25 cellular contexts compared by ENCODE assay signal in genomic region chr13:112668924-112669323, GRCh38. TPM values are rescaled to one million over a fixed set of nuclear protein-coding genes. Genes with fewer than 3 reads are reported as not detected.
DNase-seq lines count a peak whose midpoint lies in the region; ATAC-seq, FAIRE-seq and TF ChIP-seq lines count a peak whose summit lies in the region.
"Had no signal": no experiment of that assay in that cellular context is flagged by ENCODE, and none has a peak within 500 bp of the region (broad histone marks: within the 10 kb centered on the region; RNA-seq: fewer than 3 reads in every experiment).

No MANE protein-coding gene starts in this region.

- CTCF ChIA-PET in activated naive CD4-positive, alpha-beta T cell treated with anti-CD3 and anti-CD28 coated beads, Interleukin-2, amount 10 ng/mL, durations not matched to agents 7 days and 5 days (lab: Charles Lee), result no interaction called here

- no peaks in the 10 kb centered on the region for H3K36me3 ChIP-seq in lower lobe of right lung
- no peaks in the 10 kb centered on the region for H3K36me3 ChIP-seq in sigmoid colon

- H3K4me1 Mint-ChIP-seq in chondrocyte (ENCODE audit: low read depth), result no peaks in the 10 kb centered on the region
- H3K4me1 Mint-ChIP-seq in activated naive CD4-positive, alpha-beta T cell treated with anti-CD3 and anti-CD28 coated beads, Interleukin-2, amount 10 ng/mL, durations not matched to agents 7 days and 5 days, result peaks cover 17% of the 10 kb centered on the region
- H3K4me1 Mint-ChIP-seq: B cell had no signal

- no peaks in the 10 kb centered on the region for H3K36me3 Mint-ChIP-seq in chondrocyte (ENCODE audit: low read depth)
- H3K36me3 Mint-ChIP-seq in activated naive CD4-positive, alpha-beta T cell treated with anti-CD3 and anti-CD28 coated beads, Interleukin-2, amount 10 ng/mL, durations not matched to agents 7 days and 5 days, result no peaks in the 10 kb centered on the region
- H3K36me3 Mint-ChIP-seq: CD14-positive monocyte had no signal

- peak; percentile 37 for FAIRE-seq in GM19239 (lab: Jason Lieb, UNC)
- FAIRE-seq: A204.1, D721Med, HTR-8/SVneo had no signal

- no peak overlapping the region for H3K4me3 Mint-ChIP-seq in chondrocyte (ENCODE audit: unreplicated experiment)
- H3K4me3 Mint-ChIP-seq in activated naive CD4-positive, alpha-beta T cell treated with anti-CD3 and anti-CD28 coated beads, Interleukin-2, amount 10 ng/mL, durations not matched to agents 7 days and 5 days, result no peak overlapping the region
- H3K4me3 Mint-ChIP-seq: B cell had no signal

- H3K27ac ChIP-seq in lower lobe of right lung, result no peak overlapping the region
- no peak overlapping the region for H3K27ac ChIP-seq in sigmoid colon
- H3K27ac ChIP-seq: RWPE1, SK-N-MC had no signal

- H3K27me3 Mint-ChIP-seq in chondrocyte (ENCODE audit: low read depth), result peaks cover 17% of the 10 kb centered on the region
- H3K27me3 Mint-ChIP-seq in activated naive CD4-positive, alpha-beta T cell treated with anti-CD3 and anti-CD28 coated beads, Interleukin-2, amount 10 ng/mL, durations not matched to agents 7 days and 5 days, result peaks cover 30% of the 10 kb centered on the region

- no peak for TF ChIP-seq CTCF in chondrocyte (IDR thresholded peaks at IDR 0.05)
- TF ChIP-seq CTCF in lower lobe of right lung (IDR thresholded peaks at IDR 0.05), result no peak
- no peak for TF ChIP-seq CTCF in sigmoid colon (IDR thresholded peaks at IDR 0.05)

- intact Hi-C loops in lower lobe of right lung (cut with DNase I) (no loop called here), sigmoid colon (cut with DNase I) (no loop called here)

- WGBS in sigmoid colon, 2 donors, result 86 to 89% methylated on average over 13 of the region's 13 CpGs

- no peaks in the 10 kb centered on the region for H3K9me3 ChIP-seq in lower lobe of right lung
- no peaks in the 10 kb centered on the region for H3K9me3 ChIP-seq in sigmoid colon

- DNase-seq in GM19239 (ENCODE audit: insufficient read length, low spot score) (no peak), chondrocyte (ENCODE audit: low spot score) (peak; percentile 63), lower lobe of right lung (peak; percentile 31), sigmoid colon (peak; percentile 49), glomerular visceral epithelial cell (ENCODE audit: extremely low spot score) (no peak), NCI-H1694 treated with DMSO at 0.1 percent for 48 hours (lab: John Stamatoyannopoulos, UW) (no peak)
- DNase-seq in activated naive CD4-positive, alpha-beta T cell treated with anti-CD3 and anti-CD28 coated beads, Interleukin-2, amount 10 ng/mL, durations not matched to agents 7 days and 5 days, result no peak
- DNase-seq: DMS79; HCEC 1CT; KG1; NCI-H1092 treated with DMSO at 0.1 percent for 48 hours; NCI-H1436 treated with DMSO at 0.1 percent for 48 hours; NCI-H2029; NCI-H226; NCI-H510A treated with DMSO at 0.1 percent for 48 hours; NCI-H774; NK-92 treated with Interleukin-12 subunit alpha and Interleukin-12 subunit beta, amount 100 ng/mL, for 24 hours; SHP77 treated with DMSO at 0.1 percent for 48 hours had no signal

- H3K27me3 ChIP-seq in lower lobe of right lung (ENCODE audit: low read depth), result no peaks in the 10 kb centered on the region
- H3K27me3 ChIP-seq in sigmoid colon, result no peaks in the 10 kb centered on the region

- H3K4me1 ChIP-seq in lower lobe of right lung (no peaks in the 10 kb centered on the region), sigmoid colon (no peaks in the 10 kb centered on the region)

- no peaks in the 10 kb centered on the region for H3K9me3 Mint-ChIP-seq in chondrocyte (ENCODE audit: low read depth)
- no peaks in the 10 kb centered on the region for H3K9me3 Mint-ChIP-seq in activated naive CD4-positive, alpha-beta T cell treated with anti-CD3 and anti-CD28 coated beads, Interleukin-2, amount 10 ng/mL, durations not matched to agents 7 days and 5 days

- H3K27ac Mint-ChIP-seq in chondrocyte (ENCODE audit: unreplicated experiment), result no peak overlapping the region
- H3K27ac Mint-ChIP-seq in activated naive CD4-positive, alpha-beta T cell treated with anti-CD3 and anti-CD28 coated beads, Interleukin-2, amount 10 ng/mL, durations not matched to agents 7 days and 5 days, result no peak overlapping the region
- H3K27ac Mint-ChIP-seq: B cell, CD14-positive monocyte had no signal

- H3K4me3 ChIP-seq in lower lobe of right lung (no peak overlapping the region), sigmoid colon (no peak overlapping the region)
- H3K4me3 ChIP-seq: SK-N-MC had no signal

- no peak for ATAC-seq in lower lobe of right lung

- TF ChIP-seq EP300 in sigmoid colon (IDR thresholded peaks at IDR 0.05), result no peak

- no peak for TF ChIP-seq POLR2A in sigmoid colon (IDR thresholded peaks at IDR 0.05)

RNA-seq across cellular contexts. Expression of gene ATP11A, which starts 20.9 kb away (rescaled TPM):
- total RNA-seq in chondrocyte (13.1 to 22.2 TPM (median 15.4 TPM) in 3 replicates), lower lobe of right lung (281 TPM), sigmoid colon (10 to 100 TPM in 2 of 4 donors, 1 to 10 TPM in 2; 9.6 to 22.9 (median 15.9) TPM)
- polyA plus RNA-seq in sigmoid colon, result 1 to 10 TPM in 2 of 3 donors, under 1 TPM in 1; 0.69 to 8.5 (median 3.0) TPM

Comparison
In these comparisons a context has a peak if more than half of its experiments do, and no peak if none do; other contexts are left out.
1. DNase-seq: peak in chondrocyte (single experiment), lower lobe of right lung (single experiment) and sigmoid colon (single experiment); none in GM19239 (single experiment), activated naive CD4-positive, alpha-beta T cell treated with anti-CD3 and anti-CD28 coated beads, Interleukin-2, amount 10 ng/mL, durations not matched to agents 7 days and 5 days (single experiment), glomerular visceral epithelial cell (single experiment) and NCI-H1694 treated with DMSO at 0.1 percent for 48 hours (single experiment).
2. RNA of gene ATP11A, which starts 20.9 kb away (total RNA-seq): 281 TPM in lower lobe of right lung (single experiment); 9.6 to 22.9 TPM in sigmoid colon and 13.1 to 22.2 TPM in chondrocyte; every median in the first group is over 10 times any median in the second.